23 cellular contexts compared by ENCODE assay signal in genomic region chr11:23729088-23729487, GRCh38.
"Had no signal": no experiment of that assay in that cellular context is flagged by ENCODE, and none has a peak within 500 bp of the region (broad histone marks: within the 10 kb centered on the region; RNA-seq: fewer than 3 reads in every experiment).

No MANE protein-coding gene starts in this region.

- H3K4me3 Mint-ChIP-seq: dendritic cell treated with granulocyte-macrophage colony-stimulating factor and Interleukin-4, amounts not matched to agents 40 ng/mL and 50 ng/mL, for 4 days; naive thymus-derived CD4-positive, alpha-beta T cell; nephron; stimulated activated memory B cell treated with anti-CD40 and anti-IgM and Interleukin-4, amounts not matched to agents 10 μg/mL and 1 μg/mL and 100 μg/mL, for 72 hours; type B pancreatic cell had no signal

- H3K4me1 ChIP-seq: colonic mucosa, gastrocnemius medialis, heart left ventricle, left lung, pancreas, right atrium auricular region, testis, tibial artery had no signal

- H3K27me3 Mint-ChIP-seq: dendritic cell treated with granulocyte-macrophage colony-stimulating factor and Interleukin-4, amounts not matched to agents 40 ng/mL and 50 ng/mL, for 4 days; naive thymus-derived CD4-positive, alpha-beta T cell; stimulated activated memory B cell treated with anti-CD40 and anti-IgM and Interleukin-4, amounts not matched to agents 10 μg/mL and 1 μg/mL and 100 μg/mL, for 72 hours; type B pancreatic cell had no signal

- H3K4me3 ChIP-seq: colonic mucosa, gastrocnemius medialis, heart left ventricle, hepatocyte, left lung, pancreas, right atrium auricular region, tibial artery had no signal

- H2AFZ ChIP-seq: hepatocyte had no signal

- H3K4me2 ChIP-seq: hepatocyte had no signal

- DNase-seq: colonic mucosa; foreskin fibroblast; gastrocnemius medialis; heart left ventricle; kidney; left cardiac atrium; left lung; mesenchymal stem cell; midbrain; naive thymus-derived CD4-positive, alpha-beta T cell; pancreas; stimulated activated CD4-positive, alpha-beta T cell treated with anti-CD3 and anti-CD28 coated beads, Interleukin-2, amount 100 ng/mL, for 24 hours; stimulated activated CD4-positive, alpha-beta T cell treated with anti-CD3 and anti-CD28 coated beads, Interleukin-4, amount 100 ng/mL, for 24 hours; stimulated activated naive CD8-positive, alpha-beta T cell treated with anti-CD3 and anti-CD28 coated beads, Interleukin-15, Interleukin-2, amounts not matched to agents 100 U/mL and 50 U/mL, for 24 hours; substantia nigra; testis; tibial artery had no signal

- H3K27ac Mint-ChIP-seq: dendritic cell treated with granulocyte-macrophage colony-stimulating factor and Interleukin-4, amounts not matched to agents 40 ng/mL and 50 ng/mL, for 4 days; naive thymus-derived CD4-positive, alpha-beta T cell; nephron; stimulated activated memory B cell treated with anti-CD40 and anti-IgM and Interleukin-4, amounts not matched to agents 10 μg/mL and 1 μg/mL and 100 μg/mL, for 72 hours; type B pancreatic cell had no signal

- H3K4me1 Mint-ChIP-seq: naive thymus-derived CD4-positive, alpha-beta T cell; stimulated activated memory B cell treated with anti-CD40 and anti-IgM and Interleukin-4, amounts not matched to agents 10 μg/mL and 1 μg/mL and 100 μg/mL, for 72 hours had no signal

- H3K36me3 Mint-ChIP-seq: naive thymus-derived CD4-positive, alpha-beta T cell; stimulated activated memory B cell treated with anti-CD40 and anti-IgM and Interleukin-4, amounts not matched to agents 10 μg/mL and 1 μg/mL and 100 μg/mL, for 72 hours; type B pancreatic cell had no signal

- H3K27me3 ChIP-seq: colonic mucosa, gastrocnemius medialis, heart left ventricle, hepatocyte, left lung, pancreas, right atrium auricular region, testis, tibial artery had no signal

- H3K9me3 ChIP-seq: colonic mucosa, gastrocnemius medialis, pancreas, right atrium auricular region, testis, tibial artery had no signal

- H3K9me3 Mint-ChIP-seq: stimulated activated memory B cell treated with anti-CD40 and anti-IgM and Interleukin-4, amounts not matched to agents 10 μg/mL and 1 μg/mL and 100 μg/mL, for 72 hours; type B pancreatic cell had no signal

- H3K36me3 ChIP-seq: colonic mucosa, gastrocnemius medialis, heart left ventricle, left lung, pancreas, right atrium auricular region, tibial artery had no signal

- H3K27ac ChIP-seq: colonic mucosa, gastrocnemius medialis, heart left ventricle, hepatocyte, left lung, pancreas, right atrium auricular region, testis, tibial artery had no signal

- H3K79me2 ChIP-seq: hepatocyte had no signal
